Comparison of ENCODE assay signal across 14 cellular contexts in genomic region chr5:23466401-23466886, GRCh38. TPM values are rescaled to one million over a fixed set of nuclear protein-coding genes. Genes with fewer than 3 reads are reported as not detected.
DNase-seq lines count a peak whose midpoint lies in the region; ATAC-seq and TF ChIP-seq lines count a peak whose summit lies in the region.
"Had no signal": no experiment of that assay in that cellular context is flagged by ENCODE, and none has a peak within 500 bp of the region (broad histone marks: within the 10 kb centered on the region; RNA-seq: fewer than 3 reads in every experiment).

No MANE protein-coding gene starts in this region.

- TF ChIP-seq CTCF in astrocyte of the spinal cord (IDR thresholded peaks at IDR 0.05; ENCODE audit: low read depth, low read length), result no peak

- in situ Hi-C loops in astrocyte of the spinal cord (cut with HindIII; ENCODE audit: low sequenced_read_pairs), result no loop called here

- no peaks in the 10 kb centered on the region for H3K4me1 Mint-ChIP-seq in stimulated activated naive CD8-positive, alpha-beta T cell treated with anti-CD3 and anti-CD28 coated beads, Interleukin-15, amount 100 ng/mL, for 72 hours

- H3K27me3 Mint-ChIP-seq in stimulated activated naive CD8-positive, alpha-beta T cell treated with anti-CD3 and anti-CD28 coated beads, Interleukin-15, amount 100 ng/mL, for 72 hours, result no peaks in the 10 kb centered on the region

- DNase-seq in HT-29 (ENCODE audit: low spot score) (peak; percentile 98), NOMO-1 (lab: John Stamatoyannopoulos, UW; ENCODE audit: unreplicated experiment in 2 of 2) (peak; percentile 14 to 36), astrocyte of the spinal cord (ENCODE audit: low read depth, low spot score) (peak; percentile 46), non-pigmented ciliary epithelial cell (ENCODE audit: low read depth) (peak; percentile 59), DMS79 (lab: John Stamatoyannopoulos, UW) (no peak)
- no peak for DNase-seq in stimulated activated naive CD8-positive, alpha-beta T cell treated with anti-CD3 and anti-CD28 coated beads, Interleukin-15, amount 100 ng/mL, for 72 hours
- DNase-seq: activated CD4-positive, CD25-positive, alpha-beta regulatory T cell; central memory CD4-positive, alpha-beta T cell; islet precursor cell; nephron progenitor cell had no signal

- no peak overlapping the region for H3K4me3 Mint-ChIP-seq in stimulated activated naive CD8-positive, alpha-beta T cell treated with anti-CD3 and anti-CD28 coated beads, Interleukin-15, amount 100 ng/mL, for 72 hours
- H3K4me3 Mint-ChIP-seq: activated T-helper 1 cell treated with anti-CD3 and anti-CD28 coated beads, Interleukin-12 subunit alpha, Interleukin-12 subunit beta, Interleukin-2, Interleukin-4 antibody, amounts not matched to agents 30 ng/mL and 10 ng/mL and 1 ng/mL, durations not matched to agents 14 hours and 24 hours and 36 hours; nephron progenitor cell had no signal

- no peak overlapping the region for H3K27ac Mint-ChIP-seq in stimulated activated naive CD8-positive, alpha-beta T cell treated with anti-CD3 and anti-CD28 coated beads, Interleukin-15, amount 100 ng/mL, for 72 hours
- H3K27ac Mint-ChIP-seq: activated T-helper 1 cell treated with anti-CD3 and anti-CD28 coated beads, Interleukin-12 subunit alpha, Interleukin-12 subunit beta, Interleukin-2, Interleukin-4 antibody, amounts not matched to agents 30 ng/mL and 10 ng/mL and 1 ng/mL, durations not matched to agents 14 hours and 24 hours and 36 hours; nephron progenitor cell had no signal

- no peak overlapping the region for H3K4me3 ChIP-seq in astrocyte of the spinal cord (ENCODE audit: low read depth, low read length)
- H3K4me3 ChIP-seq: esophagus muscularis mucosa had no signal

- ATAC-seq in stimulated activated naive CD8-positive, alpha-beta T cell treated with anti-CD3 and anti-CD28 coated beads, Interleukin-15, amount 100 ng/mL, for 72 hours, result no peak
- ATAC-seq in GM21360 (IDR thresholded peaks at IDR 0.05; ENCODE audit: unreplicated experiment), result no peak

- peaks cover 9 to 20% of the 10 kb centered on the region in 2 donors for H3K9me3 Mint-ChIP-seq in stimulated activated naive CD8-positive, alpha-beta T cell treated with anti-CD3 and anti-CD28 coated beads, Interleukin-15, amount 100 ng/mL, for 72 hours

RNA-seq across cellular contexts. Expression of gene PRDM9, which starts 41.0 kb away (rescaled TPM):
- not detected in 2 replicates for total RNA-seq in HT-29 (2014; rRNA removed; shearing (Covaris generic))
- total RNA-seq: activated T-helper 1 cell treated with anti-CD3 and anti-CD28 coated beads, Interleukin-12 subunit alpha, Interleukin-12 subunit beta, Interleukin-2, Interleukin-4 antibody, amounts not matched to agents 30 ng/mL and 10 ng/mL and 1 ng/mL, durations not matched to agents 14 hours and 24 hours and 36 hours; esophagus muscularis mucosa; OCI-LY7 had no signal

Comparison
In these comparisons a context has a peak if more than half of its experiments do, and no peak if none do; other contexts are left out.
1. DNase-seq: peak in HT-29 (single experiment), NOMO-1 (2 of 2), astrocyte of the spinal cord (single experiment) and non-pigmented ciliary epithelial cell (single experiment); none in stimulated activated naive CD8-positive, alpha-beta T cell treated with anti-CD3 and anti-CD28 coated beads, Interleukin-15, amount 100 ng/mL, for 72 hours (0 of 2) and DMS79 (single experiment).